Comparison of ENCODE assay signal across 25 cellular contexts in the genomic region with DNA sequence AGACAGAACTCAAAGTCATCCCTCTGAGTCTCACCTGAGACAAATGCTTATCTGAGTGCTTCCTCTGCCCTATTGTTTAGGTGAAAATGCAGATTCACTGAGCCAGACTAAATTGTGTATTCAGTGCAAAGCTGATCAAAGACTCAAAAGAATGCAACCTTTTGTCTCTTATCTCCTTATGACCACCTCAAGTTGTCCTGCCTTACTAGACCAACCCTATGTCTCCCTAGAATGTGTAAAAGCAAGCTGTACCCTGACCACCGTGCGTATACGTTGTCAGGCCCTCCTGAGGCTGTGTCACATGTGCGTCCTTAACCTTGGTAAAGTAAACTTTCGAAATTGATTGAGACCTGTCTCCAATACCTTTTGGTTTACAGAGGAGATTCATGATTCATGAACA.
"Had no signal": no experiment of that assay in that cellular context is flagged by ENCODE, and none has a peak within 500 bp of the region (broad histone marks: within the 10 kb centered on the region; RNA-seq: fewer than 3 reads in every experiment).

No MANE protein-coding gene starts in this region.

- H3K27ac Mint-ChIP-seq: activated CD4-positive, alpha-beta memory T cell treated with anti-CD3 and anti-CD28 coated beads for 36 hours; activated naive CD4-positive, alpha-beta T cell treated with anti-CD3 and anti-CD28 coated beads, Interleukin-2, amount 10 ng/mL, durations not matched to agents 7 days and 5 days; activated naive CD8-positive, alpha-beta T cell treated with anti-CD3 and anti-CD28 coated beads, Interleukin-2, amount 50 U/mL, for 24 hours; mesothelial cell of epicardium; neural progenitor cell; progenitor cell of endocrine pancreas; T-helper 17 cell; type B pancreatic cell had no signal

- H3K9me3 Mint-ChIP-seq: activated CD4-positive, alpha-beta memory T cell treated with anti-CD3 and anti-CD28 coated beads for 36 hours; activated naive CD4-positive, alpha-beta T cell treated with anti-CD3 and anti-CD28 coated beads, Interleukin-2, amount 10 ng/mL, durations not matched to agents 7 days and 5 days; activated naive CD8-positive, alpha-beta T cell treated with anti-CD3 and anti-CD28 coated beads, Interleukin-2, amount 50 U/mL, for 24 hours; type B pancreatic cell had no signal

- FAIRE-seq: frontal cortex had no signal

- H3K4me2 ChIP-seq: neural progenitor cell had no signal

- H3K9me3 ChIP-seq: lower lobe of right lung, sigmoid colon, thoracic aorta, vagina had no signal

- H3K36me3 ChIP-seq: cardiac muscle cell, lower lobe of right lung, neural progenitor cell, sigmoid colon, thoracic aorta, vagina had no signal

- H3K36me3 Mint-ChIP-seq: activated CD4-positive, alpha-beta memory T cell treated with anti-CD3 and anti-CD28 coated beads for 36 hours; activated naive CD4-positive, alpha-beta T cell treated with anti-CD3 and anti-CD28 coated beads, Interleukin-2, amount 10 ng/mL, durations not matched to agents 7 days and 5 days; naive thymus-derived CD8-positive, alpha-beta T cell; neural progenitor cell; type B pancreatic cell had no signal

- H3K4me3 Mint-ChIP-seq: activated CD4-positive, alpha-beta memory T cell treated with anti-CD3 and anti-CD28 coated beads for 36 hours; activated naive CD4-positive, alpha-beta T cell treated with anti-CD3 and anti-CD28 coated beads, Interleukin-2, amount 10 ng/mL, durations not matched to agents 7 days and 5 days; activated naive CD8-positive, alpha-beta T cell treated with anti-CD3 and anti-CD28 coated beads, Interleukin-2, amount 50 U/mL, for 24 hours; mesothelial cell of epicardium; naive thymus-derived CD8-positive, alpha-beta T cell; neural progenitor cell; T-helper 17 cell had no signal

- H3K4me1 Mint-ChIP-seq: activated naive CD4-positive, alpha-beta T cell treated with anti-CD3 and anti-CD28 coated beads, Interleukin-2, amount 10 ng/mL, durations not matched to agents 7 days and 5 days; activated naive CD8-positive, alpha-beta T cell treated with anti-CD3 and anti-CD28 coated beads, Interleukin-2, amount 50 U/mL, for 24 hours; neural progenitor cell; T-helper 17 cell had no signal

- ATAC-seq: activated naive CD8-positive, alpha-beta T cell treated with anti-CD3 and anti-CD28 coated beads, Interleukin-2, amount 50 U/mL, for 24 hours; lower lobe of right lung; naive thymus-derived CD8-positive, alpha-beta T cell; T-helper 17 cell had no signal

- H2AFZ ChIP-seq: hepatocyte, neural progenitor cell had no signal

- H3K9ac ChIP-seq: neural progenitor cell had no signal

- H3K4me1 ChIP-seq: lower lobe of right lung, neural progenitor cell, sigmoid colon, vagina had no signal

- DNase-seq: activated CD4-positive, alpha-beta memory T cell treated with anti-CD3 and anti-CD28 coated beads for 36 hours; activated CD4-positive, alpha-beta T cell treated with anti-CD3 and anti-CD28 coated beads for 48 hours; activated CD4-positive, CD25-positive, alpha-beta regulatory T cell; activated naive CD4-positive, alpha-beta T cell treated with anti-CD3 and anti-CD28 coated beads, Interleukin-2, amount 10 ng/mL, durations not matched to agents 7 days and 5 days; activated naive CD8-positive, alpha-beta T cell treated with anti-CD3 and anti-CD28 coated beads, Interleukin-2, amount 50 U/mL, for 24 hours; activated T-cell treated with anti-CD3 and anti-CD28 coated beads, Interleukin-2, amount 50 U/mL, for 48 hours; cortex of kidney; glutamatergic neuron; islet precursor cell; lower lobe of right lung; naive thymus-derived CD8-positive, alpha-beta T cell; retina; sigmoid colon; stimulated activated CD4-positive, alpha-beta T cell treated with anti-CD3 and anti-CD28 coated beads, Interleukin-4, amount 100 ng/mL, for 1 hour; stimulated activated naive CD4-positive, alpha-beta T cell; T-helper 17 cell had no signal

- H3K27ac ChIP-seq: cardiac muscle cell, lower lobe of right lung, neural progenitor cell, sigmoid colon, thoracic aorta, vagina had no signal

- H3K27me3 ChIP-seq: cardiac muscle cell, hepatocyte, neural progenitor cell, sigmoid colon, vagina had no signal

- H3K4me3 ChIP-seq: cardiac muscle cell, hepatocyte, lower lobe of right lung, neural progenitor cell, sigmoid colon, vagina had no signal

- H3K79me2 ChIP-seq: hepatocyte had no signal

- H3K27me3 Mint-ChIP-seq: activated naive CD4-positive, alpha-beta T cell treated with anti-CD3 and anti-CD28 coated beads, Interleukin-2, amount 10 ng/mL, durations not matched to agents 7 days and 5 days; progenitor cell of endocrine pancreas had no signal
